In genomic region chr11:65962136-65962564, GRCh38 we compare ENCODE assay signal across 1 cellular context.
TF ChIP-seq lines count a peak whose summit lies in the region.

No MANE protein-coding gene starts in this region.

TF ChIP-seq in liver, 16 proteins besides CTCF, POLR2A, EP300 and RAD21 (continued from another document):
- TF ChIP-seq REST (IDR thresholded peaks at IDR 0.05) (no peak), YY1 (IDR thresholded peaks at IDR 0.05) (no peak), FOXA1 (IDR thresholded peaks at IDR 0.05) (no peak), HNF4A (conservative IDR thresholded peaks at IDR 0.05) (no peak), RXRA (IDR thresholded peaks at IDR 0.05) (no peak), NR2F2 (IDR thresholded peaks at IDR 0.05) (no peak)
